Comparison of ENCODE assay signal across 8 cellular contexts in the genomic region with DNA sequence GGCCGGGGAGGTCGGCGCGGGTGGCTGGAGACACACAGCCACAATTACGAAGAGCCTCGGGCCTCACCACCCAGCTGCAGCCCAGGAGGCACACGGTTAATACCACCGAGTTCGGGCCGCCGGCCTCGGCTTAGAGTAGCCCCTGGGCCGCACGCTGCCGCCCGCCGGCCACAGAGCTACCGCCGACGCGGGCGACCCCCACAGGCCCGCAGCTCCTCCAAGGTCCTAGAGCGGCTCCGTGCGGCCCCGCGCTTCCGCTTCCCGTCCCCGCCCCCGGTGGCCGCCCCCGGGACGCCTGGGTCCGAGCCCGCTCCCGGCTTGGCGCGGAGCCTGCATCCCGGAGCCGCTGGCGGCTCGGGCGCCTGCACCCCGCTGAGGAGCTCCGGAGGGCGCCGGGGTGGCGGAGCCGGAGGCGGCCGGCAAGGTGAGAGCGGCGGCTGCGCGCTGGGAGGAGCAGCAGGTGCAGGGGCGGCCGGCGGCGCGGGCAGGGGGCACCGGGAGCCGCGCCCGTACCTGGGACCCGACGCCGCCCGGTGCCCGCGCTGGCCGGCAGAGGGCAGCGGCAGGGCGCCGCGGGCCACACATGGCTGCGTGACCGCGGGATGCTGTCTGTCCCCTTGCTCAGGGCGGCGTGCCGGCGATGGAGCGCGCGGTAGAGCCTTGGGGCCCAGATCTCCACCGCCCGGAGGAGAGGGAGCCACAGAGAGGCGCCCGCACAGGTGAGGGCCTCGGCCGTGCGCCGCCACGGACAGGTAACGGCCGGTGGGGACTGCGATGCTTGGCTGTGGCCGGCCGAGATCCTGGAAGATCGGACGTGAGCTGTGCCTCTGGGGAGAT. TPM values are rescaled to one million over a fixed set of nuclear protein-coding genes. Genes with fewer than 3 reads are reported as not detected.
DNase-seq lines count a peak whose midpoint lies in the region; ATAC-seq, FAIRE-seq and TF ChIP-seq lines count a peak whose summit lies in the region.

Gene ZNF48, plus strand, starts transcription at position 266 of the 837 bp plus-strand sequence. Its CDS starts 375 bp downstream, at position 641.

- peak within 1 kb of the TSS; percentile 79 for H3K4me3 ChIP-seq in Karpas-422 (ENCODE audit: low read length)
- H3K4me3 ChIP-seq in fibroblast of villous mesenchyme (ENCODE audit: low read depth, low read length): peak within 1 kb of the TSS; percentile 79
- H3K4me3 ChIP-seq in tibial nerve: peak within 1 kb of the TSS; percentile 45 to 94 (median 74)

- H3K4me1 ChIP-seq in Karpas-422 (ENCODE audit: low read length) (peaks cover 28% of the 10 kb centered on the region), tibial nerve (peaks cover 4 to 38% (median 13%) of the 10 kb centered on the region in 4 donors)

- WGBS in tibial nerve, 2 donors: 0 to 1% methylated on average over 14 to 66 of the region's 103 CpGs

- H3K27ac Mint-ChIP-seq in naive thymus-derived CD8-positive, alpha-beta T cell: peak within 1 kb of the TSS; percentile 69 to 94 (median 88)

- TF ChIP-seq CTCF in fibroblast of villous mesenchyme (IDR thresholded peaks at IDR 0.05; ENCODE audit: insufficient read depth, low read depth, low read length) (no peak), tibial nerve (IDR thresholded peaks at IDR 0.05) (peak; percentile 17 to 75 (median 37))

- H3K36me3 ChIP-seq in Karpas-422 (ENCODE audit: insufficient read depth, low read length): peaks cover 6% of the 10 kb centered on the region
- peaks cover 0 to 16% (median 0%) of the 10 kb centered on the region in 3 donors for H3K36me3 ChIP-seq in tibial nerve

- peak; percentile 64 for ATAC-seq in GM21529 (IDR thresholded peaks at IDR 0.05; ENCODE audit: unreplicated experiment)
- ATAC-seq in naive thymus-derived CD8-positive, alpha-beta T cell: peak; percentile 72

- H3K27me3 ChIP-seq in Karpas-422 (ENCODE audit: low read length): no peaks in the 10 kb centered on the region
- H3K27me3 ChIP-seq in tibial nerve: no peaks in the 10 kb centered on the region

- peak within 1 kb of the TSS; percentile 98 for H3K9ac ChIP-seq in Karpas-422 (ENCODE audit: low read length)

- H3K27me3 Mint-ChIP-seq in naive thymus-derived CD8-positive, alpha-beta T cell: no peaks in the 10 kb centered on the region

- peaks cover 0 to 13% (median 0%) of the 10 kb centered on the region in 3 donors for H3K36me3 Mint-ChIP-seq in naive thymus-derived CD8-positive, alpha-beta T cell

- H3K9me2 ChIP-seq in Karpas-422 (replicated peaks; ENCODE audit: insufficient read depth, low read length): no peaks in the 10 kb centered on the region

- peak within 1 kb of the TSS; percentile 76 to 94 (median 86) for H3K4me3 Mint-ChIP-seq in naive thymus-derived CD8-positive, alpha-beta T cell

- POLR2A ChIA-PET in naive thymus-derived CD8-positive, alpha-beta T cell (lab: Charles Lee): interaction anchor here (0.8 to 3.3 kb wide), 11 partner anchors 12 to 330 kb away, joined by 3 to 82 read pairs (median 4); partner anchors contain the start of genes ALDOA, CORO1A, MYL11 and SEPTIN1

- peaks cover 4% of the 10 kb centered on the region; the same call in 1 of the 2 replicates for H4K20me1 ChIP-seq in Karpas-422 (ENCODE audit: insufficient read depth, low read depth, low read length)

- peak within 1 kb of the TSS; percentile 92 for H3K4me2 ChIP-seq in Karpas-422 (ENCODE audit: low read depth, low read length, poor library complexity, severe bottlenecking)

- H3K27ac ChIP-seq in Karpas-422 (ENCODE audit: low read length) (peak within 1 kb of the TSS; percentile 58), tibial nerve (peak within 1 kb of the TSS; percentile 23 to 87 (median 82))

- H3K9me3 ChIP-seq in Karpas-422 (ENCODE audit: low read length) (no peaks in the 10 kb centered on the region), tibial nerve (no peaks in the 10 kb centered on the region)

- DNase-seq in DMS153 treated with DMSO at 0.1 percent for 48 hours (lab: John Stamatoyannopoulos, UW; ENCODE audit: unreplicated experiment): peak; percentile 77
- DNase-seq in Karpas-422: peak; percentile 95
- DNase-seq in RCC 7860 (ENCODE audit: low spot score): peak; percentile 36
- DNase-seq in activated effector memory CD4-positive, alpha-beta T cell treated with anti-CD3 and anti-CD28 coated beads, Interleukin-2, amount 50 U/mL, for 16 hours: peak; percentile 84
- DNase-seq in fibroblast of villous mesenchyme (ENCODE audit: low read depth): peak; percentile 88
- DNase-seq in naive thymus-derived CD8-positive, alpha-beta T cell: peak in 9 of 10 donors; percentile 20 to 70 (median 56)
- peak; percentile 59 to 62 for DNase-seq in tibial nerve (ENCODE audit: low spot score in 2 of 2)

- peaks cover 18% of the 10 kb centered on the region for H3K79me2 ChIP-seq in Karpas-422 (ENCODE audit: low read length)

- TF ChIP-seq POLR2A in tibial nerve (IDR thresholded peaks at IDR 0.05): peak in 1 of 2 donors; percentile 32

- peak within 1 kb of the TSS; percentile 83; the same call in 1 of the 2 replicates for H2AFZ ChIP-seq in Karpas-422 (ENCODE audit: low read length)

- H3K9me3 Mint-ChIP-seq in naive thymus-derived CD8-positive, alpha-beta T cell: no peaks in the 10 kb centered on the region

- FAIRE-seq in RCC 7860 (lab: Jason Lieb, UNC): no peak

- peak; percentile 58 to 70 for TF ChIP-seq EP300 in tibial nerve (IDR thresholded peaks at IDR 0.05)

- peaks cover 21 to 49% (median 45%) of the 10 kb centered on the region in 4 donors for H3K4me1 Mint-ChIP-seq in naive thymus-derived CD8-positive, alpha-beta T cell

RNA-seq across cellular contexts. Expression of gene ZNF48, which starts in this region (rescaled TPM):
- 18.2 and 20.5 TPM in 2 replicates for total RNA-seq in Karpas-422 (2014; rRNA removed; shearing (Covaris generic); ENCODE audit: low replicate concordance)
- total RNA-seq in fibroblast of villous mesenchyme (10.4 and 12.6 TPM in 2 replicates), tibial nerve (1 to 10 TPM; 5.5 to 7.5 (median 7.3) TPM)
- total RNA-seq in naive thymus-derived CD8-positive, alpha-beta T cell: 10 to 100 TPM; 12.7 to 14.3 TPM
- 10 to 100 TPM in 1 of 3 donors, 1 to 10 TPM in 2; 6.1 to 11.7 (median 7.5) TPM for polyA plus RNA-seq in naive thymus-derived CD8-positive, alpha-beta T cell

Comparison
In these comparisons a context has a peak if more than half of its experiments do, and no peak if none do; other contexts are left out.
1. Peak in every context shown above with its lines: DNase-seq, ATAC-seq, H3K4me3 ChIP-seq and H3K27ac ChIP-seq.
2. DNase-seq: peak in every context shown above with its lines; median percentile 95 in Karpas-422; 88 in fibroblast of villous mesenchyme; 84 in activated effector memory CD4-positive, alpha-beta T cell treated with anti-CD3 and anti-CD28 coated beads, Interleukin-2, amount 50 U/mL, for 16 hours; 77 in DMS153 treated with DMSO at 0.1 percent for 48 hours; 60 in tibial nerve; 56 in naive thymus-derived CD8-positive, alpha-beta T cell; 36 in RCC 7860.